ENCODE assay signal across 17 cellular contexts in genomic region chr18:10457798-10458197, GRCh38. TPM values are rescaled to one million over a fixed set of nuclear protein-coding genes. Genes with fewer than 3 reads are reported as not detected.
"Had no signal": no experiment of that assay in that cellular context is flagged by ENCODE, and none has a peak within 500 bp of the region (broad histone marks: within the 10 kb centered on the region; RNA-seq: fewer than 3 reads in every experiment).

No MANE protein-coding gene starts in this region.

- H3K4me3 Mint-ChIP-seq: activated B cell treated with CpG ODN at 0.5 μM for 24 hours; activated CD4-positive, alpha-beta T cell treated with anti-CD3 and anti-CD28 coated beads, Interleukin-2, amount 10 ng/mL, durations not matched to agents 24 days and 14 days; activated naive CD4-positive, alpha-beta T cell treated with anti-CD3 and anti-CD28 coated beads for 36 hours; activated T-helper 1 cell treated with anti-CD3 and anti-CD28 coated beads, Interleukin-12 subunit alpha, Interleukin-12 subunit beta, Interleukin-2, Interleukin-4 antibody, amounts not matched to agents 30 ng/mL and 10 ng/mL and 1 ng/mL, durations not matched to agents 14 hours and 24 hours and 36 hours; dendritic cell treated with granulocyte-macrophage colony-stimulating factor and Interleukin-4, amounts not matched to agents 40 ng/mL and 50 ng/mL, for 4 days; naive thymus-derived CD4-positive, alpha-beta T cell; stimulated activated naive CD8-positive, alpha-beta T cell treated with anti-CD3 and anti-CD28 coated beads, Interleukin-15, amount 100 ng/mL, for 72 hours had no signal

- H3K9me3 ChIP-seq: body of pancreas, gastrocnemius medialis, lower lobe of right lung, sigmoid colon, uterus had no signal

- H3K27me3 ChIP-seq: body of pancreas, uterus had no signal

- DNase-seq: activated B cell treated with CpG ODN at 0.5 μM for 24 hours; activated CD4-positive, alpha-beta T cell treated with anti-CD3 and anti-CD28 coated beads, Interleukin-2, amount 10 ng/mL, durations not matched to agents 24 days and 14 days; activated naive CD4-positive, alpha-beta T cell treated with anti-CD3 and anti-CD28 coated beads for 36 hours; body of pancreas; gastrocnemius medialis; lower lobe of right lung; naive thymus-derived CD4-positive, alpha-beta T cell; occipital lobe; sigmoid colon; stimulated activated CD4-positive, alpha-beta T cell treated with anti-CD3 and anti-CD28 coated beads, Interleukin-4, amount 100 ng/mL, for 24 hours; stimulated activated naive CD8-positive, alpha-beta T cell treated with anti-CD3 and anti-CD28 coated beads, Interleukin-15, amount 100 ng/mL, for 72 hours; T-helper 2 cell; uterus had no signal

- ATAC-seq: body of pancreas; gastrocnemius medialis; lower lobe of right lung; naive thymus-derived CD4-positive, alpha-beta T cell; stimulated activated naive CD8-positive, alpha-beta T cell treated with anti-CD3 and anti-CD28 coated beads, Interleukin-15, amount 100 ng/mL, for 72 hours had no signal

- FAIRE-seq: TTC549 had no signal

- H3K27ac ChIP-seq: body of pancreas, gastrocnemius medialis, lower lobe of right lung, sigmoid colon, uterus had no signal

- H3K36me3 ChIP-seq: gastrocnemius medialis, lower lobe of right lung, sigmoid colon, uterus had no signal

- H3K27ac Mint-ChIP-seq: activated B cell treated with CpG ODN at 0.5 μM for 24 hours; activated CD4-positive, alpha-beta T cell treated with anti-CD3 and anti-CD28 coated beads, Interleukin-2, amount 10 ng/mL, durations not matched to agents 24 days and 14 days; activated naive CD4-positive, alpha-beta T cell treated with anti-CD3 and anti-CD28 coated beads for 36 hours; activated T-helper 1 cell treated with anti-CD3 and anti-CD28 coated beads, Interleukin-12 subunit alpha, Interleukin-12 subunit beta, Interleukin-2, Interleukin-4 antibody, amounts not matched to agents 30 ng/mL and 10 ng/mL and 1 ng/mL, durations not matched to agents 14 hours and 24 hours and 36 hours; dendritic cell treated with granulocyte-macrophage colony-stimulating factor and Interleukin-4, amounts not matched to agents 40 ng/mL and 50 ng/mL, for 4 days; naive thymus-derived CD4-positive, alpha-beta T cell; progenitor cell of endocrine pancreas; stimulated activated naive CD8-positive, alpha-beta T cell treated with anti-CD3 and anti-CD28 coated beads, Interleukin-15, amount 100 ng/mL, for 72 hours had no signal

- H3K9me3 Mint-ChIP-seq: activated CD4-positive, alpha-beta T cell treated with anti-CD3 and anti-CD28 coated beads, Interleukin-2, amount 10 ng/mL, durations not matched to agents 24 days and 14 days; activated naive CD4-positive, alpha-beta T cell treated with anti-CD3 and anti-CD28 coated beads for 36 hours; activated T-helper 1 cell treated with anti-CD3 and anti-CD28 coated beads, Interleukin-12 subunit alpha, Interleukin-12 subunit beta, Interleukin-2, Interleukin-4 antibody, amounts not matched to agents 30 ng/mL and 10 ng/mL and 1 ng/mL, durations not matched to agents 14 hours and 24 hours and 36 hours had no signal

- H3K4me3 ChIP-seq: body of pancreas, gastrocnemius medialis, uterus had no signal

RNA-seq across cellular contexts. Expression of gene APCDD1, which starts 3.4 kb away (rescaled TPM):
- total RNA-seq: activated CD4-positive, alpha-beta T cell treated with anti-CD3 and anti-CD28 coated beads, Interleukin-2, amount 10 ng/mL, durations not matched to agents 24 days and 14 days; activated naive CD4-positive, alpha-beta T cell treated with anti-CD3 and anti-CD28 coated beads for 36 hours; activated T-helper 1 cell treated with anti-CD3 and anti-CD28 coated beads, Interleukin-12 subunit alpha, Interleukin-12 subunit beta, Interleukin-2, Interleukin-4 antibody, amounts not matched to agents 30 ng/mL and 10 ng/mL and 1 ng/mL, durations not matched to agents 14 hours and 24 hours and 36 hours had no signal
- polyA plus RNA-seq: naive thymus-derived CD4-positive, alpha-beta T cell had no signal
